Comparison of ENCODE assay signal across 15 cellular contexts in the genomic region with DNA sequence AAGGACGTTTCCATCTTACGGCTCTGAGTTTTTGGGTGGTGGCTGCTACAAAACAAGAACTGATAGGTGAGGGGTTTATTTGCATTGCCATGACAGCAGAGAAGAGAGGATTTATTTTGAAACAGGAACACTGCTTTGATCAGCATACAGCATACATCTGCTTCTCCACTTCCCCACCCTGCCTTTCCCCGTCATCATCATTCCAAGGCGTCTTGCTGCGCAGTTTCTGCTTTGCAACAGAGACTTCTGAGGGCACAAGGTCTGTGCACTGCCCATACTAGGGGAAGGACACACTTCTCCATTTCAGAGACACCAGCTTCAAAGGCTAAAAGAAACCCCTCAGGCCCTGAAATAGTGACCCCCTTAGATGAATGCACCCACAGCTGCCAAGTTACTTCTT. TPM values are rescaled to one million over a fixed set of nuclear protein-coding genes. Genes with fewer than 3 reads are reported as not detected.
A peak's percentile ranks its signal among the peaks of the same experiment; 100 is the strongest.
DNase-seq lines count a peak whose midpoint lies in the region; ATAC-seq and TF ChIP-seq lines count a peak whose summit lies in the region.
"Had no signal": no experiment of that assay in that cellular context is flagged by ENCODE, and none has a peak within 500 bp of the region (broad histone marks: within the 10 kb centered on the region; RNA-seq: fewer than 3 reads in every experiment).

No MANE protein-coding gene starts in this region.

- H3K27ac Mint-ChIP-seq in naive thymus-derived CD4-positive, alpha-beta T cell: no peak overlapping the region
- H3K27ac Mint-ChIP-seq in activated naive CD4-positive, alpha-beta T cell treated with anti-CD3 and anti-CD28 coated beads, Interleukin-2, amount 10 ng/mL, durations not matched to agents 7 days and 5 days: no peak overlapping the region
- H3K27ac Mint-ChIP-seq: H9 had no signal

- H3K9me3 Mint-ChIP-seq in naive thymus-derived CD4-positive, alpha-beta T cell: no peaks in the 10 kb centered on the region
- no peaks in the 10 kb centered on the region for H3K9me3 Mint-ChIP-seq in activated naive CD4-positive, alpha-beta T cell treated with anti-CD3 and anti-CD28 coated beads, Interleukin-2, amount 10 ng/mL, durations not matched to agents 7 days and 5 days

- DNase-seq in Right ventricle myocardium superior (no peak), cardiac septum (ENCODE audit: low spot score) (no peak), heart right ventricle (no peak), aorta (peak in 1 of 2 donors; percentile 66), superior temporal gyrus (ENCODE audit: extremely low spot score) (no peak)
- no peak for DNase-seq in naive thymus-derived CD4-positive, alpha-beta T cell
- no peak for DNase-seq in activated naive CD4-positive, alpha-beta T cell treated with anti-CD3 and anti-CD28 coated beads, Interleukin-2, amount 10 ng/mL, durations not matched to agents 7 days and 5 days
- DNase-seq: Caco-2, H9, NCI-H1436 treated with DMSO at 0.1 percent for 48 hours, NCI-H2081 treated with DMSO at 0.1 percent for 48 hours, NCI-H524, PC-3 had no signal

- H3K4me3 Mint-ChIP-seq in naive thymus-derived CD4-positive, alpha-beta T cell: no peak overlapping the region
- no peak overlapping the region for H3K4me3 Mint-ChIP-seq in activated naive CD4-positive, alpha-beta T cell treated with anti-CD3 and anti-CD28 coated beads, Interleukin-2, amount 10 ng/mL, durations not matched to agents 7 days and 5 days
- H3K4me3 Mint-ChIP-seq: H9 had no signal

- 92 to 96% methylated on average over 5 of the region's 5 CpGs for WGBS in heart right ventricle, 2 donors
- WGBS in aorta, 2 donors: 91 to 95% methylated on average over 5 of the region's 5 CpGs

- no peaks in the 10 kb centered on the region for H3K9me3 ChIP-seq in heart right ventricle
- no peaks in the 10 kb centered on the region for H3K9me3 ChIP-seq in naive thymus-derived CD4-positive, alpha-beta T cell (ENCODE audit: control insufficient read depth in 2 of 3, low read length in 3 of 3)
- H3K9me3 ChIP-seq in aorta (ENCODE audit: control insufficient read depth, low read length): no peaks in the 10 kb centered on the region
- H3K9me3 ChIP-seq: Caco-2 had no signal

- H3K27ac ChIP-seq in heart right ventricle: peak overlapping the region in 2 of 10 donors; percentile 36 to 80
- no peak overlapping the region for H3K27ac ChIP-seq in naive thymus-derived CD4-positive, alpha-beta T cell (ENCODE audit: low read depth, low read length)
- no peak overlapping the region for H3K27ac ChIP-seq in aorta (ENCODE audit: low read depth in 1 of 2, low read length in 2 of 2)
- H3K27ac ChIP-seq: C4-2B had no signal

- POLR2A ChIA-PET in naive thymus-derived CD4-positive, alpha-beta T cell (lab: Charles Lee): no interaction called here

- H3K27me3 ChIP-seq in heart right ventricle (peaks cover 0 to 6% (median 0%) of the 10 kb centered on the region in 7 donors), aorta (ENCODE audit: control insufficient read depth in 1 of 2, insufficient read depth in 2 of 2, low read length in 1 of 2) (no peaks in the 10 kb centered on the region)
- no peaks in the 10 kb centered on the region for H3K27me3 ChIP-seq in naive thymus-derived CD4-positive, alpha-beta T cell (ENCODE audit: control insufficient read depth in 2 of 2, insufficient read depth in 2 of 2, low read length in 2 of 2)

- H3K36me3 Mint-ChIP-seq in naive thymus-derived CD4-positive, alpha-beta T cell: no peaks in the 10 kb centered on the region
- H3K36me3 Mint-ChIP-seq in activated naive CD4-positive, alpha-beta T cell treated with anti-CD3 and anti-CD28 coated beads, Interleukin-2, amount 10 ng/mL, durations not matched to agents 7 days and 5 days: no peaks in the 10 kb centered on the region

- peaks cover 0 to 13% (median 0%) of the 10 kb centered on the region in 9 donors for H3K4me1 ChIP-seq in heart right ventricle
- H3K4me1 ChIP-seq in naive thymus-derived CD4-positive, alpha-beta T cell (ENCODE audit: control insufficient read depth in 2 of 2, insufficient read depth in 2 of 2, low read length in 2 of 2): no peaks in the 10 kb centered on the region
- no peaks in the 10 kb centered on the region for H3K4me1 ChIP-seq in aorta (ENCODE audit: control insufficient read depth in 1 of 2, insufficient read depth in 2 of 2, low read length in 2 of 2)
- H3K4me1 ChIP-seq: Caco-2 had no signal

- H3K36me3 ChIP-seq in heart right ventricle: no peaks in the 10 kb centered on the region
- H3K36me3 ChIP-seq in naive thymus-derived CD4-positive, alpha-beta T cell (ENCODE audit: control insufficient read depth in 2 of 3, insufficient read depth in 3 of 3, low read length in 3 of 3): no peaks in the 10 kb centered on the region
- no peaks in the 10 kb centered on the region for H3K36me3 ChIP-seq in aorta (ENCODE audit: control insufficient read depth in 1 of 2, insufficient read depth in 2 of 2, low read length in 1 of 2)

- CTCF ChIA-PET in naive thymus-derived CD4-positive, alpha-beta T cell (lab: Charles Lee): no interaction called here
- CTCF ChIA-PET in activated naive CD4-positive, alpha-beta T cell treated with anti-CD3 and anti-CD28 coated beads, Interleukin-2, amount 10 ng/mL, durations not matched to agents 7 days and 5 days (lab: Charles Lee): interaction anchor here (0.6 kb wide), 1 partner anchor 1429 kb away, joined by 3 read pairs; no protein-coding TSS in a partner anchor

- intact Hi-C loops in Right ventricle myocardium superior (cut with DNase I): no loop called here
- intact Hi-C loops in cardiac septum (cut with DNase I): no loop called here
- intact Hi-C loops in heart right ventricle (cut with DNase I): loop anchor here in 1 of 10 donors (10.0 kb wide), 1 partner anchor 72 kb away; no protein-coding TSS in a partner anchor
- intact Hi-C loops in naive thymus-derived CD4-positive, alpha-beta T cell (cut with micrococcal nuclease): no loop called here
- intact Hi-C loops in aorta (cut with DNase I): no loop called here

- ATAC-seq in Right ventricle myocardium superior (ENCODE audit: poor library complexity): peak; percentile 45
- ATAC-seq in heart right ventricle: peak; percentile 30 to 85 (median 66)
- peak; percentile 76 for ATAC-seq in naive thymus-derived CD4-positive, alpha-beta T cell
- ATAC-seq in aorta (ENCODE audit: low FRiP score): peak; percentile 36
- ATAC-seq in HG03439 (IDR thresholded peaks at IDR 0.05; ENCODE audit: unreplicated experiment): no peak
- ATAC-seq: PC-3 had no signal

- H3K4me1 Mint-ChIP-seq in naive thymus-derived CD4-positive, alpha-beta T cell: no peaks in the 10 kb centered on the region
- H3K4me1 Mint-ChIP-seq in activated naive CD4-positive, alpha-beta T cell treated with anti-CD3 and anti-CD28 coated beads, Interleukin-2, amount 10 ng/mL, durations not matched to agents 7 days and 5 days: no peaks in the 10 kb centered on the region

- H3K4me3 ChIP-seq in heart right ventricle: no peak overlapping the region
- H3K4me3 ChIP-seq in naive thymus-derived CD4-positive, alpha-beta T cell (ENCODE audit: low read length): no peak overlapping the region
- no peak overlapping the region for H3K4me3 ChIP-seq in aorta (ENCODE audit: low read length in 2 of 2)

- no peak for TF ChIP-seq CTCF in heart right ventricle (IDR thresholded peaks at IDR 0.05)

- H3K27me3 Mint-ChIP-seq in naive thymus-derived CD4-positive, alpha-beta T cell: peaks cover 0 to 6% (median 4%) of the 10 kb centered on the region in 5 donors
- peaks cover 4% of the 10 kb centered on the region for H3K27me3 Mint-ChIP-seq in activated naive CD4-positive, alpha-beta T cell treated with anti-CD3 and anti-CD28 coated beads, Interleukin-2, amount 10 ng/mL, durations not matched to agents 7 days and 5 days

RNA-seq across cellular contexts. Expression of gene STARD8, which starts 19.1 kb away (rescaled TPM):
- total RNA-seq in Right ventricle myocardium superior (10.5 TPM), cardiac septum (6.5 TPM), heart right ventricle (10 to 100 TPM in 2 of 10 donors, 1 to 10 TPM in 8; 5.2 to 11.7 (median 8.0) TPM), aorta (10 to 100 TPM; 11.8 to 17.9 TPM)
- polyA plus RNA-seq in heart right ventricle (1 to 10 TPM; 4.7 to 7.4 TPM), aorta (1 to 10 TPM; 1.9 to 3.3 TPM)
- total RNA-seq in naive thymus-derived CD4-positive, alpha-beta T cell: 1 to 10 TPM in 2 of 5 experiments, under 1 TPM in 3; 0.54 to 3.5 (median 0.69) TPM
- under 1 TPM; 0.04 to 0.10 TPM for polyA plus RNA-seq in naive thymus-derived CD4-positive, alpha-beta T cell
- total RNA-seq: Caco-2 had no signal
